8 cellular contexts compared by ENCODE assay signal in genomic region chr4:153127773-153128494, GRCh38.
DNase-seq lines count a peak whose midpoint lies in the region; ATAC-seq, FAIRE-seq and TF ChIP-seq lines count a peak whose summit lies in the region.

No MANE protein-coding gene starts in this region.

- DNase-seq in NCI-H226 (peak; percentile 51), keratinocyte (ENCODE audit: low read depth, low spot score) (no peak), H54 (ENCODE audit: insufficient read length, low spot score) (no peak)
- DNase-seq in central memory CD8-positive, alpha-beta T cell (ENCODE audit: low spot score in 2 of 2) = peak; percentile 74 to 87
- DNase-seq in stimulated activated CD4-positive, alpha-beta T cell treated with anti-CD3 and anti-CD28 coated beads, Interleukin-1b, Interleukin-23, amount 100 ng/mL, for 24 hours (ENCODE audit: low read depth in 4 of 4, low spot score in 1 of 4) = peak; percentile 67 to 88 (median 75)

- H3K27ac ChIP-seq in keratinocyte (ENCODE audit: control insufficient read depth, insufficient read depth, low read length) = no peak overlapping the region

- H3K27ac Mint-ChIP-seq in central memory CD8-positive, alpha-beta T cell (ENCODE audit: low read depth) = peak overlapping the region; percentile 37

- dilution Hi-C loops in keratinocyte (cut with MboI; ENCODE audit: extremely low pct_ligation_motif_present, low sequenced_read_pairs) = no loop called here

- peaks cover 6% of the 10 kb centered on the region for H3K4me1 Mint-ChIP-seq in central memory CD8-positive, alpha-beta T cell

- TF ChIP-seq CTCF in GM12875 (IDR thresholded peaks at IDR 0.05; ENCODE audit: borderline replicate concordance, insufficient read depth, low read depth, low read length) (peak; percentile 60), keratinocyte (optimal IDR thresholded peaks at IDR 0.05 in 1 of 3, IDR thresholded peaks at IDR 0.05 in 1 of 3, conservative IDR thresholded peaks at IDR 0.05 in 1 of 3; ENCODE audit: extremely low read depth in 1 of 3, insufficient read depth in 2 of 3, low read length in 3 of 3) (peak; percentile 72 to 77 (median 76))

- H3K27me3 ChIP-seq in keratinocyte (ENCODE audit: control insufficient read depth, extremely low read depth, insufficient read depth, low read length) = no peaks in the 10 kb centered on the region

- H3K4me3 ChIP-seq in GM12875 (ENCODE audit: low read depth, low read length) (no peak overlapping the region), keratinocyte (ENCODE audit: control insufficient read depth in 2 of 3, extremely low read depth in 1 of 3, insufficient read depth in 2 of 3, low read depth in 1 of 3, low read length in 3 of 3) (no peak overlapping the region)

- peaks cover 18% of the 10 kb centered on the region for H3K36me3 Mint-ChIP-seq in central memory CD8-positive, alpha-beta T cell (ENCODE audit: insufficient read depth)

- H3K4me3 Mint-ChIP-seq in central memory CD8-positive, alpha-beta T cell = no peak overlapping the region

- no peaks in the 10 kb centered on the region for H3K27me3 Mint-ChIP-seq in central memory CD8-positive, alpha-beta T cell

- peak overlapping the region; percentile 60 for H2AFZ ChIP-seq in keratinocyte (ENCODE audit: control insufficient read depth, low read length)

- H3K9me3 ChIP-seq in keratinocyte (ENCODE audit: control insufficient read depth, low read depth, low read length) = no peaks in the 10 kb centered on the region

- H3K9me3 Mint-ChIP-seq in central memory CD8-positive, alpha-beta T cell = no peaks in the 10 kb centered on the region

- peak overlapping the region; percentile 65 for H3K4me2 ChIP-seq in keratinocyte (ENCODE audit: control insufficient read depth, extremely low read depth, insufficient read depth, low read depth, low read length)

- H3K9ac ChIP-seq in keratinocyte (ENCODE audit: control insufficient read depth, extremely low read depth, insufficient read depth, low read length) = no peak overlapping the region

- H3K36me3 ChIP-seq in keratinocyte (ENCODE audit: control insufficient read depth in 2 of 2, extremely low read depth in 1 of 2, insufficient read depth in 2 of 2, low read length in 2 of 2) = no peaks in the 10 kb centered on the region

- TF ChIP-seq POLR2A in H54 (IDR thresholded peaks at IDR 0.05; ENCODE audit: low read depth, low read length) = no peak

- no peaks in the 10 kb centered on the region for H3K79me2 ChIP-seq in keratinocyte (ENCODE audit: control insufficient read depth, insufficient read depth, low read length)

- H4K20me1 ChIP-seq in keratinocyte (ENCODE audit: control insufficient read depth, extremely low read depth, insufficient read depth, low read length) = no peaks in the 10 kb centered on the region

- no peaks in the 10 kb centered on the region for H3K4me1 ChIP-seq in keratinocyte (ENCODE audit: control insufficient read depth, extremely low read depth, insufficient read depth, low read length)

- peak; percentile 77 for FAIRE-seq in keratinocyte (lab: Jason Lieb, UNC)
- FAIRE-seq in H54 (lab: Jason Lieb, UNC) = no peak

- peak; percentile 81 for ATAC-seq in HG03159 (IDR thresholded peaks at IDR 0.05; ENCODE audit: unreplicated experiment)
- peak; percentile 77 to 82 for ATAC-seq in activated CD4-positive, CD25-positive, alpha-beta regulatory T cell treated with anti-CD3 and anti-CD28 coated beads, Interleukin-2, amount 50 U/mL, for 24 hours
- ATAC-seq in central memory CD8-positive, alpha-beta T cell (replicated peaks; ENCODE audit: extremely low read depth, poor library complexity, severe bottlenecking) = peak; percentile 81

- no peaks in the 10 kb centered on the region for H3K9me1 ChIP-seq in keratinocyte (ENCODE audit: control insufficient read depth, extremely low read depth, insufficient read depth, low read length)

Comparison
In these comparisons a context has a peak if more than half of its experiments do, and no peak if none do; other contexts are left out.
1. DNase-seq: peak in NCI-H226 (single experiment), central memory CD8-positive, alpha-beta T cell (2 of 2) and stimulated activated CD4-positive, alpha-beta T cell treated with anti-CD3 and anti-CD28 coated beads, Interleukin-1b, Interleukin-23, amount 100 ng/mL, for 24 hours (4 of 4); none in keratinocyte (single experiment) and H54 (single experiment).
2. Peak in every context shown above with its lines, with median percentiles within 50 percentile points of each other: ATAC-seq.